ENCODE assay signal across 8 cellular contexts in genomic region chr13:21671793-21672680, GRCh38. TPM values are rescaled to one million over a fixed set of nuclear protein-coding genes. Genes with fewer than 3 reads are reported as not detected.
DNase-seq lines count a peak whose midpoint lies in the region; ATAC-seq and TF ChIP-seq lines count a peak whose summit lies in the region.

No MANE protein-coding gene starts in this region.

- no peaks in the 10 kb centered on the region for H3K4me1 ChIP-seq in urinary bladder (ENCODE audit: insufficient read depth)

- H3K4me1 Mint-ChIP-seq in stimulated activated naive CD8-positive, alpha-beta T cell treated with anti-CD3 and anti-CD28 coated beads, Interleukin-15, Interleukin-2, amounts not matched to agents 100 ng/mL and 50 ng/mL, for 24 hours (ENCODE audit: low read depth): peaks cover 57% of the 10 kb centered on the region
- H3K4me1 Mint-ChIP-seq in activated T-helper 17 cell treated with anti-CD3 and anti-CD28 coated beads, Interleukin-2, amount 50 U/mL, for 72 hours: peaks cover 8% of the 10 kb centered on the region
- peaks cover 46% of the 10 kb centered on the region for H3K4me1 Mint-ChIP-seq in mesothelial cell of epicardium

- no peak overlapping the region for H3K27ac ChIP-seq in urinary bladder (ENCODE audit: low read depth)

- peak overlapping the region; percentile 87 for H3K4me3 Mint-ChIP-seq in stimulated activated naive CD8-positive, alpha-beta T cell treated with anti-CD3 and anti-CD28 coated beads, Interleukin-15, Interleukin-2, amounts not matched to agents 100 ng/mL and 50 ng/mL, for 24 hours
- peak overlapping the region; percentile 89 for H3K4me3 Mint-ChIP-seq in activated T-helper 17 cell treated with anti-CD3 and anti-CD28 coated beads, Interleukin-2, amount 50 U/mL, for 72 hours
- H3K4me3 Mint-ChIP-seq in mesothelial cell of epicardium: peak overlapping the region; percentile 90

- H3K36me3 ChIP-seq in urinary bladder (ENCODE audit: insufficient read depth): no peaks in the 10 kb centered on the region

- H3K27ac Mint-ChIP-seq in stimulated activated naive CD8-positive, alpha-beta T cell treated with anti-CD3 and anti-CD28 coated beads, Interleukin-15, Interleukin-2, amounts not matched to agents 100 ng/mL and 50 ng/mL, for 24 hours: no peak overlapping the region
- H3K27ac Mint-ChIP-seq in activated T-helper 17 cell treated with anti-CD3 and anti-CD28 coated beads, Interleukin-2, amount 50 U/mL, for 72 hours: no peak overlapping the region
- peak overlapping the region; percentile 87 for H3K27ac Mint-ChIP-seq in mesothelial cell of epicardium

- 2% methylated on average over 19 of the region's 19 CpGs for WGBS in urinary bladder

- ATAC-seq in stimulated activated naive CD8-positive, alpha-beta T cell treated with anti-CD3 and anti-CD28 coated beads, Interleukin-15, Interleukin-2, amounts not matched to agents 100 U/mL and 50 U/mL, for 24 hours: no peak
- ATAC-seq in activated T-helper 17 cell treated with anti-CD3 and anti-CD28 coated beads, Interleukin-2, amount 50 U/mL, for 72 hours (replicated peaks): no peak
- no peak for ATAC-seq in HG02763 (IDR thresholded peaks at IDR 0.05; ENCODE audit: unreplicated experiment)

- no peaks in the 10 kb centered on the region for H3K9me3 Mint-ChIP-seq in stimulated activated naive CD8-positive, alpha-beta T cell treated with anti-CD3 and anti-CD28 coated beads, Interleukin-15, Interleukin-2, amounts not matched to agents 100 ng/mL and 50 ng/mL, for 24 hours
- no peaks in the 10 kb centered on the region for H3K9me3 Mint-ChIP-seq in activated T-helper 17 cell treated with anti-CD3 and anti-CD28 coated beads, Interleukin-2, amount 50 U/mL, for 72 hours
- H3K9me3 Mint-ChIP-seq in mesothelial cell of epicardium: no peaks in the 10 kb centered on the region

- DNase-seq in stimulated activated naive CD8-positive, alpha-beta T cell treated with anti-CD3 and anti-CD28 coated beads, Interleukin-15, Interleukin-2, amounts not matched to agents 100 U/mL and 50 U/mL, for 24 hours: no peak
- DNase-seq in mesothelial cell of epicardium (ENCODE audit: low spot score in 2 of 2, unreplicated experiment in 2 of 2): no peak
- no peak for DNase-seq in SKM-1 (lab: John Stamatoyannopoulos, UW; ENCODE audit: unreplicated experiment)
- DNase-seq in GM13976 (ENCODE audit: low spot score): no peak

- TF ChIP-seq CTCF in mesothelial cell of epicardium (IDR thresholded peaks at IDR 0.05; ENCODE audit: unreplicated experiment) (no peak), GM13976 (IDR thresholded peaks at IDR 0.05; ENCODE audit: borderline replicate concordance, control extremely low read depth, extremely low read depth, insufficient read depth, missing control alignments) (no peak)

- H3K36me3 Mint-ChIP-seq in stimulated activated naive CD8-positive, alpha-beta T cell treated with anti-CD3 and anti-CD28 coated beads, Interleukin-15, Interleukin-2, amounts not matched to agents 100 ng/mL and 50 ng/mL, for 24 hours (ENCODE audit: low read depth): no peaks in the 10 kb centered on the region
- no peaks in the 10 kb centered on the region for H3K36me3 Mint-ChIP-seq in activated T-helper 17 cell treated with anti-CD3 and anti-CD28 coated beads, Interleukin-2, amount 50 U/mL, for 72 hours (ENCODE audit: low read depth)
- H3K36me3 Mint-ChIP-seq in mesothelial cell of epicardium: no peaks in the 10 kb centered on the region

- H3K27me3 Mint-ChIP-seq in stimulated activated naive CD8-positive, alpha-beta T cell treated with anti-CD3 and anti-CD28 coated beads, Interleukin-15, Interleukin-2, amounts not matched to agents 100 ng/mL and 50 ng/mL, for 24 hours: peaks cover 62% of the 10 kb centered on the region
- H3K27me3 Mint-ChIP-seq in activated T-helper 17 cell treated with anti-CD3 and anti-CD28 coated beads, Interleukin-2, amount 50 U/mL, for 72 hours: peaks cover 30% of the 10 kb centered on the region
- peaks cover 43% of the 10 kb centered on the region for H3K27me3 Mint-ChIP-seq in mesothelial cell of epicardium (ENCODE audit: low read depth)

- H3K4me3 ChIP-seq in urinary bladder (ENCODE audit: low read depth, low read length): peak overlapping the region; percentile 79

- in situ Hi-C loops in GM13976 (cut with MboI; ENCODE audit: low sequenced_read_pairs, unreplicated experiment): no loop called here

RNA-seq across cellular contexts. Expression of gene FGF9, which starts 1.2 kb away (rescaled TPM):
- total RNA-seq in activated T-helper 17 cell treated with anti-CD3 and anti-CD28 coated beads, Interleukin-2, amount 50 U/mL, for 72 hours: under 1 TPM in 1 of 2 donors, not detected in 1; 0.05 TPM
- total RNA-seq in mesothelial cell of epicardium (17.3 to 20.9 TPM (median 17.8 TPM) in 3 replicates), urinary bladder (13.8 TPM)
- polyA plus RNA-seq in urinary bladder: 1.9 TPM

Comparison
In these comparisons a context has a peak if more than half of its experiments do, and no peak if none do; other contexts are left out.
1. RNA of gene FGF9, which starts 1.2 kb away (total RNA-seq): 17.3 to 20.9 TPM in mesothelial cell of epicardium and 13.8 TPM in urinary bladder (single experiment); 0.05 TPM in activated T-helper 17 cell treated with anti-CD3 and anti-CD28 coated beads, Interleukin-2, amount 50 U/mL, for 72 hours; every median in the first group is over 10 times any median in the second.
2. Peak in every context shown above with its lines, with median percentiles within 50 percentile points of each other: H3K4me3 Mint-ChIP-seq.